Comparison of ENCODE assay signal across 11 cellular contexts in genomic region chr11:1303196-1303821, GRCh38. TPM values are rescaled to one million over a fixed set of nuclear protein-coding genes. Genes with fewer than 3 reads are reported as not detected.
DNase-seq lines count a peak whose midpoint lies in the region; ATAC-seq and TF ChIP-seq lines count a peak whose summit lies in the region.
"Had no signal": no experiment of that assay in that cellular context is flagged by ENCODE, and none has a peak within 500 bp of the region (broad histone marks: within the 10 kb centered on the region; RNA-seq: fewer than 3 reads in every experiment).

No MANE protein-coding gene starts in this region.

- peak overlapping the region; percentile 24 for H3K9ac ChIP-seq in NT2/D1 (ENCODE audit: insufficient read length, low read depth)

- no peak overlapping the region for H3K27ac Mint-ChIP-seq in osteocyte (ENCODE audit: unreplicated experiment)
- H3K27ac Mint-ChIP-seq in activated naive CD4-positive, alpha-beta T cell treated with anti-CD3 and anti-CD28 coated beads, Interleukin-2, amount 50 U/mL, for 72 hours = peak overlapping the region in 1 of 2 donors; percentile 82
- H3K27ac Mint-ChIP-seq: activated naive CD8-positive, alpha-beta T cell treated with anti-CD3 and anti-CD28 coated beads for 36 hours had no signal

- no peak overlapping the region for H3K4me3 ChIP-seq in NT2/D1 (ENCODE audit: insufficient read length, low read depth)
- H3K4me3 ChIP-seq in epithelial cell of esophagus (ENCODE audit: low read length) = no peak overlapping the region

- H3K4me1 Mint-ChIP-seq in osteocyte (ENCODE audit: unreplicated experiment) = peaks cover 55% of the 10 kb centered on the region

- no peaks in the 10 kb centered on the region for H3K27me3 Mint-ChIP-seq in osteocyte (ENCODE audit: unreplicated experiment)
- H3K27me3 Mint-ChIP-seq: activated naive CD8-positive, alpha-beta T cell treated with anti-CD3 and anti-CD28 coated beads for 36 hours had no signal

- H3K4me3 Mint-ChIP-seq in osteocyte (ENCODE audit: unreplicated experiment) = no peak overlapping the region
- H3K4me3 Mint-ChIP-seq: activated naive CD8-positive, alpha-beta T cell treated with anti-CD3 and anti-CD28 coated beads for 36 hours had no signal

- peak; percentile 60 for DNase-seq in ELF-1 (ENCODE audit: low read depth, low spot score)
- no peak for DNase-seq in NT2/D1 (ENCODE audit: low read depth, low spot score)
- peak; percentile 85 for DNase-seq in epithelial cell of esophagus (ENCODE audit: low read depth)
- peak; percentile 76 for DNase-seq in osteocyte (ENCODE audit: extremely low spot score, unreplicated experiment)
- DNase-seq in activated naive CD4-positive, alpha-beta T cell treated with anti-CD3 and anti-CD28 coated beads, Interleukin-2, amount 50 U/mL, for 72 hours (ENCODE audit: low spot score in 2 of 2) = no peak
- DNase-seq in NCI-H1417 (lab: John Stamatoyannopoulos, UW) = no peak
- DNase-seq: activated naive CD8-positive, alpha-beta T cell treated with anti-CD3 and anti-CD28 coated beads for 36 hours; NCI-H446 treated with DMSO at 0.1 percent for 48 hours had no signal

- no peak for ATAC-seq in HG02642 (IDR thresholded peaks at IDR 0.05; ENCODE audit: poor library complexity, unreplicated experiment)
- ATAC-seq in activated naive CD4-positive, alpha-beta T cell treated with anti-CD3 and anti-CD28 coated beads, Interleukin-2, amount 50 U/mL, for 72 hours = no peak
- ATAC-seq in HG03432 (IDR thresholded peaks at IDR 0.05; ENCODE audit: unreplicated experiment) = no peak

- no peaks in the 10 kb centered on the region for H3K27me3 ChIP-seq in NT2/D1 (ENCODE audit: insufficient read depth, insufficient read length)
- H3K27me3 ChIP-seq: neutrophil had no signal

- H3K9me3 ChIP-seq in NT2/D1 (ENCODE audit: insufficient read depth, low read length) = no peaks in the 10 kb centered on the region
- H3K9me3 ChIP-seq: neutrophil had no signal

- H3K9me3 Mint-ChIP-seq in osteocyte (ENCODE audit: unreplicated experiment) = no peaks in the 10 kb centered on the region
- H3K9me3 Mint-ChIP-seq in activated naive CD4-positive, alpha-beta T cell treated with anti-CD3 and anti-CD28 coated beads, Interleukin-2, amount 50 U/mL, for 72 hours = no peaks in the 10 kb centered on the region
- H3K9me3 Mint-ChIP-seq: activated naive CD8-positive, alpha-beta T cell treated with anti-CD3 and anti-CD28 coated beads for 36 hours had no signal

- TF ChIP-seq CTCF in epithelial cell of esophagus (IDR thresholded peaks at IDR 0.05; ENCODE audit: insufficient read depth, low read depth, low read length, missing control alignments) = peak; percentile 47
- TF ChIP-seq CTCF in osteocyte (IDR thresholded peaks at IDR 0.05) = peak; percentile 25

- peaks cover 18% of the 10 kb centered on the region for H3K4me1 ChIP-seq in NT2/D1 (ENCODE audit: insufficient read depth, insufficient read length)

- no peaks in the 10 kb centered on the region for H3K36me3 Mint-ChIP-seq in osteocyte (ENCODE audit: unreplicated experiment)
- H3K36me3 Mint-ChIP-seq in activated naive CD4-positive, alpha-beta T cell treated with anti-CD3 and anti-CD28 coated beads, Interleukin-2, amount 50 U/mL, for 72 hours = no peaks in the 10 kb centered on the region

- peaks cover 42% of the 10 kb centered on the region for H3K36me3 ChIP-seq in NT2/D1 (ENCODE audit: insufficient read depth, insufficient read length, low read length)

RNA-seq across cellular contexts. Expression of gene TOLLIP, which starts 6.1 kb away (rescaled TPM):
- total RNA-seq in osteocyte = 63.2 and 71.6 TPM in 2 replicates
- total RNA-seq in activated naive CD4-positive, alpha-beta T cell treated with anti-CD3 and anti-CD28 coated beads, Interleukin-2, amount 50 U/mL, for 72 hours = 10 to 100 TPM; 29.5 to 36.1 TPM

Comparison
In these comparisons a context has a peak if more than half of its experiments do, and no peak if none do; other contexts are left out.
1. DNase-seq: peak in ELF-1 (single experiment), epithelial cell of esophagus (single experiment) and osteocyte (single experiment); none in NT2/D1 (single experiment), activated naive CD4-positive, alpha-beta T cell treated with anti-CD3 and anti-CD28 coated beads, Interleukin-2, amount 50 U/mL, for 72 hours (0 of 2) and NCI-H1417 (0 of 3).